Comparison of ENCODE assay signal across 9 cellular contexts in genomic region chr17:14813649-14814048, GRCh38.
DNase-seq lines count a peak whose midpoint lies in the region; ATAC-seq and TF ChIP-seq lines count a peak whose summit lies in the region.
"Had no signal": no experiment of that assay in that cellular context is flagged by ENCODE, and none has a peak within 500 bp of the region (broad histone marks: within the 10 kb centered on the region; RNA-seq: fewer than 3 reads in every experiment).

No MANE protein-coding gene starts in this region.

- no peaks in the 10 kb centered on the region for H3K27me3 ChIP-seq in OCI-LY1 (ENCODE audit: insufficient read depth, low read length)
- H3K27me3 ChIP-seq in suprapubic skin = no peaks in the 10 kb centered on the region

- TF ChIP-seq EP300 in suprapubic skin (IDR thresholded peaks at IDR 0.05) = no peak

- no peak overlapping the region for H2AFZ ChIP-seq in OCI-LY1 (ENCODE audit: low read length)

- H3K27ac ChIP-seq in OCI-LY1 (ENCODE audit: low read depth, low read length, poor library complexity, severe bottlenecking) = no peak overlapping the region
- no peak overlapping the region for H3K27ac ChIP-seq in suprapubic skin

- no peaks in the 10 kb centered on the region for H3F3A ChIP-seq in OCI-LY1 (ENCODE audit: insufficient read depth, low read length)

- no peak overlapping the region for H3K27ac Mint-ChIP-seq in type B pancreatic cell
- no peak overlapping the region for H3K27ac Mint-ChIP-seq in T-helper 2 cell treated with Interferon-gamma antibody and Interleukin-4, amounts not matched to agents 5 μg/mL and 100 μg/mL, for 36 hours
- H3K27ac Mint-ChIP-seq: activated naive CD8-positive, alpha-beta T cell had no signal

- WGBS in suprapubic skin = 59% methylated on average over 14 of the region's 14 CpGs

- no peak overlapping the region for H3K4me2 ChIP-seq in OCI-LY1 (ENCODE audit: low read length)

- H3K4me1 ChIP-seq in OCI-LY1 (ENCODE audit: insufficient read depth, low read length, severe bottlenecking) = no peaks in the 10 kb centered on the region
- no peaks in the 10 kb centered on the region for H3K4me1 ChIP-seq in suprapubic skin

- no peaks in the 10 kb centered on the region for H3K36me3 Mint-ChIP-seq in type B pancreatic cell
- H3K36me3 Mint-ChIP-seq in T-helper 2 cell treated with Interferon-gamma antibody and Interleukin-4, amounts not matched to agents 5 μg/mL and 100 μg/mL, for 36 hours (ENCODE audit: low read depth) = no peaks in the 10 kb centered on the region

- H3K9me2 ChIP-seq in OCI-LY1 (ENCODE audit: low read depth, low read length) = no peaks in the 10 kb centered on the region

- H3K4me3 ChIP-seq in OCI-LY1 (ENCODE audit: low read depth, low read length, poor library complexity, severe bottlenecking) = no peak overlapping the region
- no peak overlapping the region for H3K4me3 ChIP-seq in fibroblast of the aortic adventitia (ENCODE audit: low read depth, low read length)
- no peak overlapping the region for H3K4me3 ChIP-seq in suprapubic skin

- TF ChIP-seq POLR2A in suprapubic skin (IDR thresholded peaks at IDR 0.05) = no peak

- peaks cover 11% of the 10 kb centered on the region for H3K27me3 Mint-ChIP-seq in type B pancreatic cell
- H3K27me3 Mint-ChIP-seq in T-helper 2 cell treated with Interferon-gamma antibody and Interleukin-4, amounts not matched to agents 5 μg/mL and 100 μg/mL, for 36 hours (ENCODE audit: low read depth) = no peaks in the 10 kb centered on the region
- H3K27me3 Mint-ChIP-seq: activated naive CD8-positive, alpha-beta T cell had no signal

- no peak for ATAC-seq in GM18870 (IDR thresholded peaks at IDR 0.05; ENCODE audit: unreplicated experiment)

- no peak overlapping the region for H3K9ac ChIP-seq in OCI-LY1 (ENCODE audit: low read length)

- H3K4me3 Mint-ChIP-seq in type B pancreatic cell = no peak overlapping the region
- H3K4me3 Mint-ChIP-seq in T-helper 2 cell treated with Interferon-gamma antibody and Interleukin-4, amounts not matched to agents 5 μg/mL and 100 μg/mL, for 36 hours = no peak overlapping the region
- H3K4me3 Mint-ChIP-seq: activated naive CD8-positive, alpha-beta T cell had no signal

- DNase-seq in stimulated activated CD4-positive, alpha-beta T cell treated with anti-CD3 and anti-CD28 coated beads, Interleukin-15, amount 100 ng/mL, for 24 hours = peak; percentile 5
- DNase-seq in stimulated activated CD4-positive, alpha-beta T cell treated with anti-CD3 and anti-CD28 coated beads, Interleukin-4, amount 100 ng/mL, for 4 hours = no peak
- peak; percentile 15 for DNase-seq in fibroblast of the aortic adventitia (ENCODE audit: low read depth)
- no peak for DNase-seq in type B pancreatic cell (ENCODE audit: extremely low spot score, unreplicated experiment)
- DNase-seq in suprapubic skin (ENCODE audit: low spot score in 2 of 2) = no peak
- DNase-seq in T-helper 2 cell treated with Interferon-gamma antibody and Interleukin-4, amounts not matched to agents 5 μg/mL and 100 μg/mL, for 36 hours (ENCODE audit: low spot score) = no peak

- H3K79me2 ChIP-seq in OCI-LY1 (ENCODE audit: insufficient read depth, low read length) = no peaks in the 10 kb centered on the region

- no peaks in the 10 kb centered on the region for H3K9me3 Mint-ChIP-seq in type B pancreatic cell
- peaks cover 4% of the 10 kb centered on the region for H3K9me3 Mint-ChIP-seq in T-helper 2 cell treated with Interferon-gamma antibody and Interleukin-4, amounts not matched to agents 5 μg/mL and 100 μg/mL, for 36 hours

- peak; percentile 46; the same call in 1 of the 2 replicates for TF ChIP-seq CTCF in OCI-LY1 (IDR thresholded peaks at IDR 0.05; ENCODE audit: low read length)
- TF ChIP-seq CTCF in fibroblast of the aortic adventitia (IDR thresholded peaks at IDR 0.05; ENCODE audit: insufficient read depth, low read length) = peak; percentile 26
- peak; percentile 52 for TF ChIP-seq CTCF in type B pancreatic cell (conservative IDR thresholded peaks at IDR 0.05)
- TF ChIP-seq CTCF in suprapubic skin (IDR thresholded peaks at IDR 0.05) = no peak

- no peaks in the 10 kb centered on the region for H3K9me3 ChIP-seq in OCI-LY1 (ENCODE audit: low read length)
- no peaks in the 10 kb centered on the region for H3K9me3 ChIP-seq in suprapubic skin

- H3K4me1 Mint-ChIP-seq in type B pancreatic cell (ENCODE audit: unreplicated experiment) = no peaks in the 10 kb centered on the region
- no peaks in the 10 kb centered on the region for H3K4me1 Mint-ChIP-seq in T-helper 2 cell treated with Interferon-gamma antibody and Interleukin-4, amounts not matched to agents 5 μg/mL and 100 μg/mL, for 36 hours (ENCODE audit: low read depth)

- H3K36me3 ChIP-seq in OCI-LY1 (ENCODE audit: insufficient read depth, low read length) (no peaks in the 10 kb centered on the region), suprapubic skin (no peaks in the 10 kb centered on the region)

- no peaks in the 10 kb centered on the region for H4K20me1 ChIP-seq in OCI-LY1 (ENCODE audit: insufficient read depth, low read length)

Comparison
In these comparisons a context has a peak if more than half of its experiments do, and no peak if none do; other contexts are left out.
1. DNase-seq: peak in stimulated activated CD4-positive, alpha-beta T cell treated with anti-CD3 and anti-CD28 coated beads, Interleukin-15, amount 100 ng/mL, for 24 hours (single experiment) and fibroblast of the aortic adventitia (single experiment); none in stimulated activated CD4-positive, alpha-beta T cell treated with anti-CD3 and anti-CD28 coated beads, Interleukin-4, amount 100 ng/mL, for 4 hours (0 of 2), type B pancreatic cell (single experiment), suprapubic skin (0 of 2) and T-helper 2 cell treated with Interferon-gamma antibody and Interleukin-4, amounts not matched to agents 5 μg/mL and 100 μg/mL, for 36 hours (single experiment).
2. CTCF ChIP-seq: peak in OCI-LY1 (single experiment), fibroblast of the aortic adventitia (single experiment) and type B pancreatic cell (single experiment); none in suprapubic skin (0 of 2).